In the genomic region with DNA sequence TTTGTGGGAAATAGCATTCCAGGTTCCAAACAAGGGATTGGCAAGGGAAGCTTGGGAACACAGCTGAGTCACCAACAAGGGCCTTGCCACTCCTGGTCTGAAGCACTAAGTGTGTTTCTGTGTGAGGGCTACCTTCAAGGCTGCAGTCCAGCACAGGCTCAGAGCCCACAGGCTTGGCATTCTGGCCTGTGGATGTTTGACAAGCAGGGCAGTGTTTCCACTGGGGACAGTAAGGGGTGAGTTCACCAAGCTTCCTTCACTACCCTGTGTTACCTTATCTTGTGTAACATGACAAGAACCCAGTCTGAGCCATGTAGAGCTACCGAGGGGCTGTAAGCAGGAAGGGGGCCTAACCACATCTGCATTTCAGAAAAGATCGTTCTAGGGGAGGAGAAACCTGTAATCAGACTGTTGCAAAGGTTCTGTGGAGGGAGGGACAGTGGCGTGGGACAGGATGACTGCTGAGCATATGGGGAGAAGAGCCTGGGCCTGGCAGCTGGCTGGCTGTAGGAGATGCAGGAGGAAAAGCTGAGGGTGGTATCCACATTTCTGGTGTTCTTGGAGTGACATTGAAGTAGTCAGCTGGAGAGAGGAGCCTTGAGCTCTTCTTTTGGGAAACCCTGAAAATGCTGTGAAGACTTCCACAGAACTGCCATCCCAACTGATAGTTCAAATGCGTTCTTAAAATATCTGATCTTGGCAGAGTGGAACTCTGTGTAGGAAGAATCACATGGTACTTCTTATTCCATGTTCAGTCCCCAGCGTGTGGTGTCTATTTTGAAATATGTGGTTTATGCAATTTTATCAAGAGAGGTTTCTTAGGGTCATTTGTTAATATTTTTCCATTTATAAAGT, we compare ENCODE assay signal across 8 cellular contexts.
DNase-seq lines count a peak whose midpoint lies in the region; ATAC-seq and TF ChIP-seq lines count a peak whose summit lies in the region.
"Had no signal": no experiment of that assay in that cellular context is flagged by ENCODE, and none has a peak within 500 bp of the region (broad histone marks: within the 10 kb centered on the region; RNA-seq: fewer than 3 reads in every experiment).

No MANE protein-coding gene starts in this region.

- peaks cover 7% of the 10 kb centered on the region for H3K36me3 ChIP-seq in mesodermal cell (ENCODE audit: control insufficient read depth, insufficient read depth, low read length)
- H3K36me3 ChIP-seq in upper lobe of left lung = no peaks in the 10 kb centered on the region
- H3K36me3 ChIP-seq in HAP-1 (replicated peaks) = no peaks in the 10 kb centered on the region

- H3K9me3 ChIP-seq in mesodermal cell (ENCODE audit: control insufficient read depth, low read length) = peaks cover 3% of the 10 kb centered on the region
- no peaks in the 10 kb centered on the region for H3K9me3 ChIP-seq in upper lobe of left lung
- no peaks in the 10 kb centered on the region for H3K9me3 ChIP-seq in HAP-1

- WGBS in mesodermal cell (ENCODE audit: insufficient coverage in 2 of 2), 2 experiments = 63 to 75% methylated on average over 4 to 5 of the region's 5 CpGs
- WGBS in upper lobe of left lung, 2 donors = 44 to 56% methylated on average over 5 of the region's 5 CpGs

- H3K4me3 ChIP-seq in dorsolateral prefrontal cortex (peak overlapping the region in 1 of 59 donors; percentile 2), mesodermal cell (ENCODE audit: extremely low read depth, insufficient read depth, low read length, poor library complexity, severe bottlenecking) (no peak overlapping the region), upper lobe of left lung (no peak overlapping the region), HAP-1 (no peak overlapping the region)

- TF ChIP-seq POLR2A in upper lobe of left lung (IDR thresholded peaks at IDR 0.05) = no peak

- TF ChIP-seq CTCF in RWPE1 (conservative IDR thresholded peaks at IDR 0.05; ENCODE audit: low read depth) (no peak), dorsolateral prefrontal cortex (IDR thresholded peaks at IDR 0.05 in 54 of 56, conservative IDR thresholded peaks at IDR 0.05 in 2 of 56; ENCODE audit: low read depth in 1 of 56, partially characterized antibody in 56 of 56) (no peak), upper lobe of left lung (IDR thresholded peaks at IDR 0.05) (no peak)

- in situ Hi-C loops in HAP-1 (cut with MboI; ENCODE audit: low sequenced_read_pairs) = no loop called here

- TF ChIP-seq EP300 in upper lobe of left lung (IDR thresholded peaks at IDR 0.05) = no peak

- CTCF ChIA-PET in RWPE1 (lab: Yijun Ruan, JAX) = no interaction called here

- ATAC-seq in upper lobe of left lung (ENCODE audit: low FRiP score in 2 of 2) = peak; percentile 43 to 64
- no peak for ATAC-seq in HG02938 (IDR thresholded peaks at IDR 0.05; ENCODE audit: unreplicated experiment)
- ATAC-seq in GM18868 (IDR thresholded peaks at IDR 0.05; ENCODE audit: unreplicated experiment) = no peak

- no peaks in the 10 kb centered on the region for H3K27me3 ChIP-seq in dorsolateral prefrontal cortex
- H3K27me3 ChIP-seq in upper lobe of left lung = no peaks in the 10 kb centered on the region
- no peaks in the 10 kb centered on the region for H3K27me3 ChIP-seq in HAP-1 (ENCODE audit: low read depth)

- H3K4me1 ChIP-seq in mesodermal cell (ENCODE audit: control insufficient read depth, insufficient read depth, low read length, poor library complexity, severe bottlenecking) (peaks cover 74% of the 10 kb centered on the region), upper lobe of left lung (peaks cover 33 to 52% (median 38%) of the 10 kb centered on the region in 4 donors), HAP-1 (no peaks in the 10 kb centered on the region)

- POLR2A ChIA-PET in RWPE1 (lab: Yijun Ruan, JAX; ENCODE audit: low non-redundant PET) = no interaction called here

- H3K27ac ChIP-seq in RWPE1 (peak overlapping the region; percentile 57), dorsolateral prefrontal cortex (peak overlapping the region; percentile 11 to 96 (median 86)), mesodermal cell (ENCODE audit: low read depth, low read length, severe bottlenecking) (peak overlapping the region; percentile 74), upper lobe of left lung (peak overlapping the region; percentile 52 to 77 (median 71))

- no peak for DNase-seq in RWPE1 (ENCODE audit: low spot score)
- peak in 6 of 10 donors; percentile 23 to 75 (median 60) for DNase-seq in dorsolateral prefrontal cortex
- DNase-seq in upper lobe of left lung = peak in 1 of 2 donors; percentile 80
- DNase-seq in HAP-1 (ENCODE audit: low spot score in 2 of 2) = no peak
- DNase-seq: OCI-M1 had no signal

- intact Hi-C loops in dorsolateral prefrontal cortex (cut with DNase I) = no loop called here

Comparison
In these comparisons a context has a peak if more than half of its experiments do, and no peak if none do; other contexts are left out.
1. DNase-seq: peak in dorsolateral prefrontal cortex (6 of 10); none in RWPE1 (single experiment) and HAP-1 (0 of 2).
2. ATAC-seq: peak in upper lobe of left lung (2 of 2); none in HG02938 (single experiment) and GM18868 (single experiment).
3. Peak in every context shown above with its lines, with median percentiles within 50 percentile points of each other: H3K27ac ChIP-seq.